9 cellular contexts compared by ENCODE assay signal in genomic region chr12:51388066-51388799, GRCh38. TPM values are rescaled to one million over a fixed set of nuclear protein-coding genes. Genes with fewer than 3 reads are reported as not detected.
DNase-seq lines count a peak whose midpoint lies in the region; ATAC-seq and TF ChIP-seq lines count a peak whose summit lies in the region.
"Had no signal": no experiment of that assay in that cellular context is flagged by ENCODE, and none has a peak within 500 bp of the region (broad histone marks: within the 10 kb centered on the region; RNA-seq: fewer than 3 reads in every experiment).

No MANE protein-coding gene starts in this region.

- TF ChIP-seq POLR2A in erythroblast (IDR thresholded peaks at IDR 0.05; ENCODE audit: low read length): no peak

- peaks cover 58% of the 10 kb centered on the region for H3K4me1 Mint-ChIP-seq in activated naive CD4-positive, alpha-beta T cell treated with anti-CD3 and anti-CD28 coated beads for 36 hours (ENCODE audit: low read depth)

- intact Hi-C loops in activated naive CD4-positive, alpha-beta T cell treated with anti-CD3 and anti-CD28 coated beads for 36 hours (cut with micrococcal nuclease): no loop called here

- H3K27ac ChIP-seq in RWPE2 (ENCODE audit: poor library complexity, severe bottlenecking) (peak overlapping the region; percentile 47), skin epidermis (peak overlapping the region in 17 of 21 experiments; percentile 1 to 92 (median 51))
- H3K27ac ChIP-seq: 22Rv1 had no signal

- no peaks in the 10 kb centered on the region for H3K36me3 Mint-ChIP-seq in activated naive CD4-positive, alpha-beta T cell treated with anti-CD3 and anti-CD28 coated beads for 36 hours (ENCODE audit: low read depth)

- H3K9me3 ChIP-seq in RWPE2 (ENCODE audit: severe bottlenecking): no peaks in the 10 kb centered on the region

- no peaks in the 10 kb centered on the region for H3K27me3 Mint-ChIP-seq in activated naive CD4-positive, alpha-beta T cell treated with anti-CD3 and anti-CD28 coated beads for 36 hours (ENCODE audit: low read depth)

- CTCF ChIA-PET in activated naive CD4-positive, alpha-beta T cell treated with anti-CD3 and anti-CD28 coated beads for 36 hours (lab: Charles Lee): interaction anchor here (1.3 kb wide), 1 partner anchor 34 kb away, joined by 3 read pairs; no protein-coding TSS in a partner anchor

- no peak overlapping the region for H3K4me3 Mint-ChIP-seq in activated naive CD4-positive, alpha-beta T cell treated with anti-CD3 and anti-CD28 coated beads for 36 hours

- H3K27ac Mint-ChIP-seq in activated naive CD4-positive, alpha-beta T cell treated with anti-CD3 and anti-CD28 coated beads for 36 hours: no peak overlapping the region

- DNase-seq in DMS 273 (lab: John Stamatoyannopoulos, UW; ENCODE audit: unreplicated experiment): peak; percentile 33
- DNase-seq in DMS 273 treated with DMSO at 0.1 percent for 48 hours (lab: John Stamatoyannopoulos, UW): no peak
- DNase-seq in RWPE2 (ENCODE audit: low spot score): no peak
- DNase-seq in erythroblast (lab: John Stamatoyannopoulos, UW): peak; percentile 87
- DNase-seq in COR-L47 (lab: John Stamatoyannopoulos, UW): no peak
- no peak for DNase-seq in activated naive CD4-positive, alpha-beta T cell treated with anti-CD3 and anti-CD28 coated beads for 36 hours

- peaks cover 12% of the 10 kb centered on the region for H3K36me3 ChIP-seq in RWPE2 (ENCODE audit: low read depth)

- H3K9me3 Mint-ChIP-seq in activated naive CD4-positive, alpha-beta T cell treated with anti-CD3 and anti-CD28 coated beads for 36 hours: no peaks in the 10 kb centered on the region

- H3K27me3 ChIP-seq in RWPE2 (ENCODE audit: insufficient read depth, poor library complexity, severe bottlenecking): no peaks in the 10 kb centered on the region

- peak; percentile 23; the same call in 2 of the 3 replicates for ATAC-seq in RWPE2 (ENCODE audit: low read depth)
- ATAC-seq in HG03520 (IDR thresholded peaks at IDR 0.05; ENCODE audit: unreplicated experiment): no peak

- H3K4me3 ChIP-seq in RWPE2 (ENCODE audit: severe bottlenecking): no peak overlapping the region
- no peak overlapping the region for H3K4me3 ChIP-seq in skin epidermis

- no peak for TF ChIP-seq CTCF in RWPE2 (IDR thresholded peaks at IDR 0.05; ENCODE audit: poor library complexity, severe bottlenecking)

- H3K4me1 ChIP-seq in RWPE2 (ENCODE audit: insufficient read depth, poor library complexity, severe bottlenecking): peaks cover 36% of the 10 kb centered on the region

RNA-seq across cellular contexts. Expression of gene GALNT6, which starts 3.0 kb away (rescaled TPM):
- total RNA-seq in activated naive CD4-positive, alpha-beta T cell treated with anti-CD3 and anti-CD28 coated beads for 36 hours: 1 to 10 TPM; 5.1 to 5.4 TPM

RNA-seq across cellular contexts. Expression of gene SLC4A8, which starts 36.4 kb away (rescaled TPM):
- 1 to 10 TPM in 1 of 2 experiments, under 1 TPM in 1; 0.89 to 1.8 TPM for total RNA-seq in activated naive CD4-positive, alpha-beta T cell treated with anti-CD3 and anti-CD28 coated beads for 36 hours

RNA-seq across cellular contexts. Expression of gene CELA1, which starts 41.8 kb away (rescaled TPM):
- under 1 TPM in 1 of 2 experiments, not detected in 1; 0.29 TPM for total RNA-seq in activated naive CD4-positive, alpha-beta T cell treated with anti-CD3 and anti-CD28 coated beads for 36 hours

Comparison
In these comparisons a context has a peak if more than half of its experiments do, and no peak if none do; other contexts are left out.
1. DNase-seq: peak in DMS 273 (single experiment) and erythroblast (2 of 2); none in DMS 273 treated with DMSO at 0.1 percent for 48 hours (single experiment), RWPE2 (single experiment), COR-L47 (single experiment) and activated naive CD4-positive, alpha-beta T cell treated with anti-CD3 and anti-CD28 coated beads for 36 hours (single experiment).